21 cellular contexts compared by ENCODE assay signal in the genomic region with DNA sequence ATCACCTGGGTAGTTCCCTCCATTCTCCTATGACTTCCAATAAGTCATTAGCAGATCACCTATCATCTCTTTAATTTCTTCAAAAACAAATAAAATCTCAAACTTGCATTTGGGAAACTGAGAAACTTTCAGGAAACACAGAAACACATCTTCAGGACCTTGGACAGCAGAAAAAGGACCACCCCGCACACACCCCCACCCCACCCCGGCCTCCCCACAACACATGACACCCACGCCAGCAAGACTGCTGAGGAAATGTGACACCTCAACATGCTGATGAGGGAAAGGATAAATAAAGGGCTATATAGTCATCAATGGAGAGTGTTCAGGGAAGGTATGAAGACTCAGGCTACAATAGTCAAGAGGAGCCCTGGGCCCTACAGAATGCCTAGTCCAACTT. TPM values are rescaled to one million over a fixed set of nuclear protein-coding genes. Genes with fewer than 3 reads are reported as not detected.
DNase-seq lines count a peak whose midpoint lies in the region; ATAC-seq and TF ChIP-seq lines count a peak whose summit lies in the region.
"Had no signal": no experiment of that assay in that cellular context is flagged by ENCODE, and none has a peak within 500 bp of the region (broad histone marks: within the 10 kb centered on the region; RNA-seq: fewer than 3 reads in every experiment).

No MANE protein-coding gene starts in this region.

- peaks cover 19% of the 10 kb centered on the region for H3K4me1 Mint-ChIP-seq in GM23338
- peaks cover 7% of the 10 kb centered on the region for H3K4me1 Mint-ChIP-seq in Caco-2 (ENCODE audit: low read depth, unreplicated experiment)

- H4K20me1 ChIP-seq in GM23338 (replicated peaks; ENCODE audit: insufficient read depth): peaks cover 78% of the 10 kb centered on the region

- H3K27me3 Mint-ChIP-seq in GM23338 (ENCODE audit: insufficient read depth, low read depth, poor library complexity) (peaks cover 4% of the 10 kb centered on the region), Caco-2 (ENCODE audit: insufficient read depth, unreplicated experiment) (no peaks in the 10 kb centered on the region)

- POLR2A ChIA-PET in Caco-2 (lab: Charles Lee): interaction anchor here (0.5 kb wide), 1 partner anchor 91 kb away, joined by 3 read pairs; no protein-coding TSS in a partner anchor

- H3K36me3 Mint-ChIP-seq in GM23338 (ENCODE audit: low read depth) (peaks cover 66% of the 10 kb centered on the region), Caco-2 (ENCODE audit: insufficient read depth, unreplicated experiment) (peaks cover 43% of the 10 kb centered on the region)

- no peak overlapping the region for H4K8ac ChIP-seq in mesendoderm (ENCODE audit: low read depth, low read length)

- H3K4me3 Mint-ChIP-seq in GM23338: no peak overlapping the region
- no peak overlapping the region for H3K4me3 Mint-ChIP-seq in Caco-2 (ENCODE audit: unreplicated experiment)

- CTCF ChIA-PET in Caco-2 (lab: Charles Lee): interaction anchor here (0.6 kb wide), 1 partner anchor 156 kb away, joined by 4 read pairs; no protein-coding TSS in a partner anchor

- H2BK120ac ChIP-seq in mesendoderm (ENCODE audit: low read depth, low read length): no peak overlapping the region

- H3K4me2 ChIP-seq in GM23338: no peak overlapping the region
- no peak overlapping the region for H3K4me2 ChIP-seq in mesendoderm (ENCODE audit: low read length)
- H3K4me2 ChIP-seq: KMS-11 had no signal

- no peaks in the 10 kb centered on the region; the same call in none of the 2 replicates for H3K36me3 ChIP-seq in GM23338 (ENCODE audit: insufficient read depth)
- peaks cover 2% of the 10 kb centered on the region for H3K36me3 ChIP-seq in SJCRH30
- peaks cover 7% of the 10 kb centered on the region for H3K36me3 ChIP-seq in mesendoderm (ENCODE audit: control insufficient read depth, insufficient read depth, low read length)
- no peaks in the 10 kb centered on the region for H3K36me3 ChIP-seq in Caco-2 (ENCODE audit: control insufficient read depth, insufficient read depth, low read length)

- DNase-seq in GM23338 (ENCODE audit: low spot score): peak; percentile 53
- peak; percentile 27 to 41 for DNase-seq in SJCRH30
- peak; percentile 6 for DNase-seq in fibroblast of mammary gland (ENCODE audit: low read depth)
- DNase-seq in mesendoderm: peak; percentile 18
- DNase-seq in COLO668 (lab: John Stamatoyannopoulos, UW; ENCODE audit: unreplicated experiment): no peak
- DNase-seq in NCI-H128 (lab: John Stamatoyannopoulos, UW; ENCODE audit: unreplicated experiment): no peak
- no peak for DNase-seq in Caco-2
- DNase-seq: ACHN, AML-193, DMS79 treated with DMSO at 0.1 percent for 48 hours, GOT3, NCI-H1417, NCI-H187 treated with DMSO at 0.1 percent for 48 hours, NCI-H226, NCI-H524 treated with DMSO at 0.1 percent for 48 hours, PC-3, SW 1271 had no signal

- no peak overlapping the region for H2BK5ac ChIP-seq in mesendoderm (ENCODE audit: low read length)

- H3K4me3 ChIP-seq in GM23338: no peak overlapping the region
- no peak overlapping the region for H3K4me3 ChIP-seq in SJCRH30
- H3K4me3 ChIP-seq in fibroblast of mammary gland (ENCODE audit: control insufficient read depth, low read depth, low read length): no peak overlapping the region
- H3K4me3 ChIP-seq in mesendoderm (ENCODE audit: low read length): no peak overlapping the region
- no peak overlapping the region for H3K4me3 ChIP-seq in Caco-2 (ENCODE audit: low read depth, low read length)
- H3K4me3 ChIP-seq: SJSA1 had no signal

- H3K79me1 ChIP-seq in mesendoderm (ENCODE audit: low read length): peaks cover 37% of the 10 kb centered on the region

- no peak overlapping the region for H3K27ac ChIP-seq in GM23338 (ENCODE audit: low read depth)
- no peak overlapping the region for H3K27ac ChIP-seq in SJCRH30
- no peak overlapping the region for H3K27ac ChIP-seq in mesendoderm (ENCODE audit: low read depth, low read length)
- H3K27ac ChIP-seq: C4-2B, KMS-11, SJSA1 had no signal

- no peak overlapping the region for H2BK15ac ChIP-seq in mesendoderm (replicated peaks; ENCODE audit: low read depth)

- peaks cover 17% of the 10 kb centered on the region for H3K4me1 ChIP-seq in GM23338 (ENCODE audit: insufficient read depth)
- no peaks in the 10 kb centered on the region for H3K4me1 ChIP-seq in SJCRH30
- no peaks in the 10 kb centered on the region for H3K4me1 ChIP-seq in mesendoderm (ENCODE audit: control insufficient read depth, low read depth, low read length)
- H3K4me1 ChIP-seq in Caco-2: no peaks in the 10 kb centered on the region
- H3K4me1 ChIP-seq: SJSA1 had no signal

- BruUV-seq in Caco-2 (replicated peaks; lab: Mats Ljungman, UMichigan): no TSS peak

- H3K27me3 ChIP-seq in GM23338 (ENCODE audit: insufficient read depth) (no peaks in the 10 kb centered on the region), SJCRH30 (no peaks in the 10 kb centered on the region), mesendoderm (ENCODE audit: insufficient read depth, low read length, poor library complexity) (peaks cover 1% of the 10 kb centered on the region), Caco-2 (replicated peaks; ENCODE audit: control insufficient read depth, insufficient read depth, low read length) (no peaks in the 10 kb centered on the region)
- H3K27me3 ChIP-seq: SJSA1 had no signal

- no peak overlapping the region for H3K4ac ChIP-seq in mesendoderm (ENCODE audit: low read depth, low read length)

- H3K9me2 ChIP-seq in GM23338 (ENCODE audit: insufficient read depth): no peaks in the 10 kb centered on the region

- H4K5ac ChIP-seq in mesendoderm (ENCODE audit: low read length): no peak overlapping the region

- no peaks in the 10 kb centered on the region for H3K9me3 ChIP-seq in SJCRH30 (replicated peaks)
- H3K9me3 ChIP-seq in Caco-2: no peaks in the 10 kb centered on the region
- H3K9me3 ChIP-seq: SJSA1 had no signal

- intact Hi-C loops in Caco-2 (cut with micrococcal nuclease; ENCODE audit: unreplicated experiment): no loop called here

- no peak overlapping the region for H2AK5ac ChIP-seq in mesendoderm (ENCODE audit: low read length)

- H3K79me2 ChIP-seq in GM23338 (replicated peaks; ENCODE audit: insufficient read depth) (peaks cover 100% of the 10 kb centered on the region), mesendoderm (ENCODE audit: control insufficient read depth, insufficient read depth, low read length) (peaks cover 65% of the 10 kb centered on the region)

- no peak overlapping the region for H3K9ac ChIP-seq in mesendoderm (ENCODE audit: low read length)
- H3K9ac ChIP-seq: KMS-11 had no signal

- H3K9me3 Mint-ChIP-seq in GM23338: no peaks in the 10 kb centered on the region
- H3K9me3 Mint-ChIP-seq in Caco-2 (ENCODE audit: unreplicated experiment): no peaks in the 10 kb centered on the region

- peak; percentile 78 for ATAC-seq in GM23338
- ATAC-seq in GM21515 (IDR thresholded peaks at IDR 0.05; ENCODE audit: unreplicated experiment): no peak
- ATAC-seq: PC-3 had no signal

- no peak overlapping the region for H3K27ac Mint-ChIP-seq in GM23338
- no peak overlapping the region for H3K27ac Mint-ChIP-seq in Caco-2 (ENCODE audit: unreplicated experiment)

- no CpG with 5 or more reads among the region's 3 CpGs for WGBS in mesendoderm (ENCODE audit: extremely low coverage, insufficient coverage, low lambda C conversion rate)

- H2AFZ ChIP-seq in GM23338: no peak overlapping the region

- TF ChIP-seq CTCF in GM23338 (conservative IDR thresholded peaks at IDR 0.05; ENCODE audit: low read depth in 2 of 2) (no peak), fibroblast of mammary gland (conservative IDR thresholded peaks at IDR 0.05; ENCODE audit: control insufficient read depth, insufficient read depth, low read depth, low read length) (no peak), Caco-2 (IDR thresholded peaks at IDR 0.05; ENCODE audit: insufficient read depth in 1 of 2, low read depth in 1 of 2, low read length in 1 of 2, severe bottlenecking in 1 of 2, unreplicated experiment in 1 of 2) (no peak)

- no peak overlapping the region for H3K18ac ChIP-seq in mesendoderm (ENCODE audit: low read length)

- no peaks in the 10 kb centered on the region for H3F3A ChIP-seq in GM23338 (replicated peaks; ENCODE audit: low read depth)

- no peak overlapping the region for H3K56ac ChIP-seq in mesendoderm (ENCODE audit: low read length)

- no peak overlapping the region for H3K23ac ChIP-seq in mesendoderm (ENCODE audit: low read length)

TF ChIP-seq in GM23338, 12 proteins besides CTCF, POLR2A, EP300 and RAD21 (continues in another document):
- no peak for TF ChIP-seq POLR2AphosphoS5 (IDR thresholded peaks at IDR 0.05; ENCODE audit: low read depth)

RNA-seq across cellular contexts. Expression of a gene that starts 15.6 kb away (rescaled TPM):
- 14.6 and 19.2 TPM in 2 replicates for total RNA-seq in GM23338 (2014; rRNA removed; shearing (Covaris generic))
- polyA plus RNA-seq in GM23338 (2016; fragmentation: Nextera tagmentation; extraction: Ambion mirVana): 5.4 and 5.9 TPM in 2 replicates
- total RNA-seq in SJCRH30 (2014; rRNA removed; shearing (Covaris generic)): 5.9 and 8.7 TPM in 2 replicates
- polyA plus RNA-seq in mesendoderm (2013, experiment 1 of 2): 19.2 TPM
- polyA plus RNA-seq in mesendoderm (2013, experiment 2 of 2): 20.3 TPM
- 12.7 and 14.5 TPM in 2 replicates for total RNA-seq in Caco-2 (2022)

RNA-seq across cellular contexts. Expression of a gene that starts 33.9 kb away (rescaled TPM):
- total RNA-seq in GM23338 (2014; rRNA removed; shearing (Covaris generic)): 63.7 and 79.3 TPM in 2 replicates
- polyA plus RNA-seq in GM23338 (2016; fragmentation: Nextera tagmentation; extraction: Ambion mirVana): 161 and 178 TPM in 2 replicates
- total RNA-seq in SJCRH30 (2014; rRNA removed; shearing (Covaris generic)): 38.0 and 52.4 TPM in 2 replicates
- polyA plus RNA-seq in mesendoderm (2013, experiment 1 of 2): 141 TPM
- 138 TPM for polyA plus RNA-seq in mesendoderm (2013, experiment 2 of 2)
- 44.2 and 47.5 TPM in 2 replicates for total RNA-seq in Caco-2 (2022)

Comparison
In these comparisons a context has a peak if more than half of its experiments do, and no peak if none do; other contexts are left out.
1. DNase-seq: peak in GM23338 (single experiment), SJCRH30 (2 of 2), fibroblast of mammary gland (single experiment) and mesendoderm (single experiment); none in COLO668 (single experiment), NCI-H128 (single experiment) and Caco-2 (0 of 2).